18 cellular contexts compared by ENCODE assay signal in the genomic region with DNA sequence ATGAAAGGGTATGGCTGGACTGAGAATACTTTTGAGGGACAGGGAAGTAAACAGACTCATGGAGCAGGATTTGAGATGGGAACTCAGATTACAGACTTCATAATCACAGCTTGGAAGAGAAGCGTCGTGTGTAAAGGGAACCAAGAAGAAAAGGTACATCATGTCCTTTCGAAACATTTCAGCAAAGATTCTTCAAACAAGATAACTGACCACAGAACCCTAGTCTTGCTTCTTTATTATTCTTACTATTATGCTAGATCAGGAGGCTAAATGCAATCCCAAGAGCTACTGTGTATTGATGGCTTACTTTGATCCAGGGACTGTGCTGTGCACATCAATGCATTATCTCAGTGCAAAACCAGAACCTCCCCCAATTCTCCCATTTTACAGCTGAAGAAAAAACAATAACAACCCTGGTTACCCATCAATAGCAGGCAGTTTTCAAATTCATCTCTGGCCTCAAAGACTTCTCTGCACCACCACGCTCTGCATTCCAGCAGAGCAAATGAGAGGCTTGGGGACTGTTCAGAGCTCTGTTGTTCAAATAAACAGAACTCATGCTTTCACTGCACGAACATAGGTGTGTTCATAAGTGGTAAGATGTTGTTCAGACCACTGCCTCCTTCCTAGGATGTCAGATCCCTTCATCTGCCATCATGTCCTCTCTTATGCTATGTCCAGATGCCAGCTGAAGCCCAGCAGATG.
"Had no signal": no experiment of that assay in that cellular context is flagged by ENCODE, and none has a peak within 500 bp of the region (broad histone marks: within the 10 kb centered on the region; RNA-seq: fewer than 3 reads in every experiment).

No MANE protein-coding gene starts in this region.

- H3K4me3 ChIP-seq: cardiac muscle cell, dorsolateral prefrontal cortex, sigmoid colon had no signal

- FAIRE-seq: astrocyte, urothelium cell line had no signal

- H3K27ac Mint-ChIP-seq: activated T-helper 17 cell treated with anti-CD3 and anti-CD28 coated beads, Interleukin-2, amount 50 U/mL, for 72 hours; endodermal cell; stimulated activated effector memory CD8-positive, alpha-beta T cell treated with anti-CD3 and anti-CD28 coated beads, Interleukin-12 subunit alpha, Interleukin-12 subunit beta, amount 100 ng/mL, for 72 hours had no signal

- H3K27me3 ChIP-seq: dorsolateral prefrontal cortex, sigmoid colon had no signal

- H3K9me3 ChIP-seq: sigmoid colon had no signal

- H3K27ac ChIP-seq: cardiac muscle cell, dorsolateral prefrontal cortex had no signal

- ATAC-seq: activated T-helper 17 cell treated with anti-CD3 and anti-CD28 coated beads, Interleukin-2, amount 50 U/mL, for 72 hours; left ventricle myocardium superior; stimulated activated effector memory CD8-positive, alpha-beta T cell treated with anti-CD3 and anti-CD28 coated beads, Interleukin-12 subunit alpha, Interleukin-12 subunit beta, amount 100 ng/mL, for 72 hours had no signal

- H3K36me3 ChIP-seq: cardiac muscle cell, sigmoid colon had no signal

- H3K4me3 Mint-ChIP-seq: activated T-helper 17 cell treated with anti-CD3 and anti-CD28 coated beads, Interleukin-2, amount 50 U/mL, for 72 hours; endodermal cell; neural crest cell; stimulated activated effector memory CD8-positive, alpha-beta T cell treated with anti-CD3 and anti-CD28 coated beads, Interleukin-12 subunit alpha, Interleukin-12 subunit beta, amount 100 ng/mL, for 72 hours had no signal

- DNase-seq: activated CD4-positive, alpha-beta T cell treated with anti-CD3 and anti-CD28 coated beads for 1 hour; activated CD4-positive, alpha-beta T cell treated with anti-CD3 and anti-CD28 coated beads, Interleukin-2, amount 50 U/mL, for 4 hours; activated naive CD4-positive, alpha-beta T cell treated with Interleukin-2 at 50 U/mL for 16 hours; dorsolateral prefrontal cortex; endodermal cell; erythroblast; hippocampal formation; left ventricle myocardium superior; mesendoderm; sigmoid colon; T-helper 1 cell; T1000 had no signal

- H3K36me3 Mint-ChIP-seq: stimulated activated effector memory CD8-positive, alpha-beta T cell treated with anti-CD3 and anti-CD28 coated beads, Interleukin-12 subunit alpha, Interleukin-12 subunit beta, amount 100 ng/mL, for 72 hours had no signal

- H3K4me1 Mint-ChIP-seq: endodermal cell; stimulated activated effector memory CD8-positive, alpha-beta T cell treated with anti-CD3 and anti-CD28 coated beads, Interleukin-12 subunit alpha, Interleukin-12 subunit beta, amount 100 ng/mL, for 72 hours had no signal
